In the genomic region with DNA sequence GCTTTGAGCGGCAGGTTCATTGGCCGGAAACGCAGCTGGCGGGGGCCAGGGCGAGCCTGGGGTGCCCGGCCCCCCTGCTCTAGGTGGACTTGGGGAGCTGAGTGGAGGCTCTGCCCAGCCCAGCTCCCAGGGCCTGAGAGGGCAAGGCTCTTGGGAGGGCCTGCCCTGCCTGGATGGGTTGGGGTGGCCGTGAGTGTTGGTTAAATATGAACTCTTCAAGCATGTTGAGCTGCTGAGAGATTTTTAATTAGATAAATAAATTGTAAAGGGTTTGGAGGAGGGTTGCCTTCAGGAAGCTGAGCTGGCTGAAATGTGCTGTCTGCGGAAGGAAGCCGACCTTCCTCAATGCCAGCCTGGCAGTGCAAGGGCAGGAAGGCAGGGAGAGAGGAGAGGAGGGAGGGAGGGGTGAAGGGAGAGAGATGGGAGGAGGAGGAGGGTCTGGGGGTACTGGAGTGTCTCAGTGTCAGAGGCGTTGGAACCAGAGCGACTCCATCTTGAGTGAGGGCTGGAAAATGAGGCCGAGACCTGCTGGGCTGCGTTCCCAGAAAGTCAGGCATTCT, we compare ENCODE assay signal across 10 cellular contexts. TPM values are rescaled to one million over a fixed set of nuclear protein-coding genes. Genes with fewer than 3 reads are reported as not detected.
DNase-seq lines count a peak whose midpoint lies in the region; ATAC-seq, FAIRE-seq and TF ChIP-seq lines count a peak whose summit lies in the region.
"Had no signal": no experiment of that assay in that cellular context is flagged by ENCODE, and none has a peak within 500 bp of the region (broad histone marks: within the 10 kb centered on the region; RNA-seq: fewer than 3 reads in every experiment).

No MANE protein-coding gene starts in this region.

- intact Hi-C loops in A673 (cut with micrococcal nuclease; ENCODE audit: unreplicated experiment) = no loop called here
- intact Hi-C loops in dendritic cell treated with granulocyte-macrophage colony-stimulating factor and Interleukin-4, amounts not matched to agents 40 ng/mL and 50 ng/mL, for 4 days (cut with micrococcal nuclease) = no loop called here

- H3K4me3 ChIP-seq in A673 (ENCODE audit: low read depth, low read length, poor library complexity, severe bottlenecking) (peak overlapping the region; percentile 27), small intestine (ENCODE audit: low read depth in 1 of 2, low read length in 2 of 2) (peak overlapping the region in 1 of 2 donors; percentile 26)
- H3K4me3 ChIP-seq: cardiac muscle cell had no signal

- H3K4me1 ChIP-seq in A673 (ENCODE audit: insufficient read depth, low read length, poor library complexity, severe bottlenecking) (peaks cover 7% of the 10 kb centered on the region), small intestine (ENCODE audit: control insufficient read depth in 2 of 2, insufficient read depth in 1 of 2, low read depth in 1 of 2, low read length in 1 of 2) (peaks cover 2 to 6% of the 10 kb centered on the region in 2 donors)

- no peaks in the 10 kb centered on the region for H3K36me3 Mint-ChIP-seq in dendritic cell treated with granulocyte-macrophage colony-stimulating factor and Interleukin-4, amounts not matched to agents 40 ng/mL and 50 ng/mL, for 4 days (ENCODE audit: low read depth)
- H3K36me3 Mint-ChIP-seq in naive B cell = no peaks in the 10 kb centered on the region

- no peaks in the 10 kb centered on the region for H3K9me3 ChIP-seq in A673 (ENCODE audit: low read depth, low read length, poor library complexity, severe bottlenecking)
- H3K9me3 ChIP-seq in small intestine (ENCODE audit: control insufficient read depth, low read depth) = no peaks in the 10 kb centered on the region

- H3K27me3 Mint-ChIP-seq in dendritic cell treated with granulocyte-macrophage colony-stimulating factor and Interleukin-4, amounts not matched to agents 40 ng/mL and 50 ng/mL, for 4 days = peaks cover 31% of the 10 kb centered on the region
- peaks cover 25 to 54% (median 46%) of the 10 kb centered on the region in 3 donors for H3K27me3 Mint-ChIP-seq in naive B cell

- H3K27ac ChIP-seq in A673 (ENCODE audit: low read depth, low read length, poor library complexity, severe bottlenecking) (no peak overlapping the region), small intestine (ENCODE audit: low read depth in 1 of 2, low read length in 1 of 2) (peak overlapping the region in 1 of 2 donors; percentile 45)
- H3K27ac ChIP-seq: cardiac muscle cell had no signal

- peak overlapping the region; percentile 80 for H3K27ac Mint-ChIP-seq in dendritic cell treated with granulocyte-macrophage colony-stimulating factor and Interleukin-4, amounts not matched to agents 40 ng/mL and 50 ng/mL, for 4 days
- H3K27ac Mint-ChIP-seq in naive B cell = peak overlapping the region in 5 of 6 donors; percentile 44 to 94 (median 90)

- BruUV-seq in A673 (replicated peaks; lab: Mats Ljungman, UMichigan) = no TSS peak

- no peak for TF ChIP-seq CTCF in A673 (conservative IDR thresholded peaks at IDR 0.05; ENCODE audit: low read depth, low read length)

- peak overlapping the region; percentile 69 for H3K4me3 Mint-ChIP-seq in dendritic cell treated with granulocyte-macrophage colony-stimulating factor and Interleukin-4, amounts not matched to agents 40 ng/mL and 50 ng/mL, for 4 days
- peak overlapping the region; percentile 60 to 95 (median 88) for H3K4me3 Mint-ChIP-seq in naive B cell

- POLR2A ChIA-PET in A673 (lab: Charles Lee; ENCODE audit: low non-redundant PET) = no interaction called here

- no peaks in the 10 kb centered on the region for H3K36me3 ChIP-seq in A673 (ENCODE audit: insufficient read depth, low read length, poor library complexity, severe bottlenecking)
- no peaks in the 10 kb centered on the region for H3K36me3 ChIP-seq in small intestine (ENCODE audit: control insufficient read depth in 2 of 2, insufficient read depth in 2 of 2, low read length in 2 of 2)
- H3K36me3 ChIP-seq: cardiac muscle cell had no signal

- peaks cover 16% of the 10 kb centered on the region for H3K4me1 Mint-ChIP-seq in dendritic cell treated with granulocyte-macrophage colony-stimulating factor and Interleukin-4, amounts not matched to agents 40 ng/mL and 50 ng/mL, for 4 days (ENCODE audit: low read depth)
- peaks cover 12 to 22% (median 14%) of the 10 kb centered on the region in 3 donors for H3K4me1 Mint-ChIP-seq in naive B cell

- DNase-seq in A673 (ENCODE audit: low spot score) = no peak
- peak; percentile 57 for DNase-seq in KG1 (lab: John Stamatoyannopoulos, UW)
- no peak for DNase-seq in naive B cell
- no peak for DNase-seq in small intestine
- no peak for DNase-seq in LoVo (ENCODE audit: low spot score)
- no peak for DNase-seq in NCI-H2171 (lab: John Stamatoyannopoulos, UW)

- no peak for FAIRE-seq in small intestine (lab: Jason Lieb, UNC)
- FAIRE-seq: G401.6 had no signal

- ATAC-seq in naive B cell (ENCODE audit: low read depth in 2 of 2) (peak in 1 of 2 donors; percentile 46), GM21619 (IDR thresholded peaks at IDR 0.05; ENCODE audit: unreplicated experiment) (no peak)

- H3K9me3 Mint-ChIP-seq in dendritic cell treated with granulocyte-macrophage colony-stimulating factor and Interleukin-4, amounts not matched to agents 40 ng/mL and 50 ng/mL, for 4 days = no peaks in the 10 kb centered on the region
- H3K9me3 Mint-ChIP-seq in naive B cell = no peaks in the 10 kb centered on the region

- H3K27me3 ChIP-seq in A673 (replicated peaks; ENCODE audit: insufficient read depth, low read depth, low read length, poor library complexity) (no peaks in the 10 kb centered on the region), small intestine (ENCODE audit: control insufficient read depth in 2 of 2, insufficient read depth in 2 of 2, low read length in 2 of 2) (peaks cover 0 to 3% of the 10 kb centered on the region in 2 donors)
- H3K27me3 ChIP-seq: cardiac muscle cell had no signal

- 18 to 25% (median 23%) methylated on average over 13 of the region's 13 CpGs for WGBS in small intestine, 3 donors

- CTCF ChIA-PET in A673 (lab: Charles Lee) = no interaction called here

RNA-seq across cellular contexts. Expression of gene PMEPA1, which starts 39.4 kb away (rescaled TPM):
- 9.7 and 10.4 TPM in 2 replicates for total RNA-seq in A673 (2021)
- polyA plus RNA-seq in naive B cell (ENCODE audit: low read depth in 6 of 6) = 10 to 100 TPM in 5 of 6 donors, 1 to 10 TPM in 1; 7.6 to 18.7 (median 12.5) TPM
- polyA plus RNA-seq in small intestine = 10 to 100 TPM in 1 of 3 donors, 1 to 10 TPM in 2; 4.0 to 12.0 (median 7.3) TPM
